In genomic region chr12:125014526-125014925, GRCh38 we compare ENCODE assay signal across 24 cellular contexts.
"Had no signal": no experiment of that assay in that cellular context is flagged by ENCODE, and none has a peak within 500 bp of the region (broad histone marks: within the 10 kb centered on the region; RNA-seq: fewer than 3 reads in every experiment).

No MANE protein-coding gene starts in this region.

- H3K4me1 Mint-ChIP-seq: activated naive CD4-positive, alpha-beta T cell treated with anti-CD3 and anti-CD28 coated beads, Interleukin-2, amount 50 U/mL, for 24 hours; endodermal cell; stimulated activated naive CD8-positive, alpha-beta T cell treated with anti-CD3 and anti-CD28 coated beads, Interleukin-15, amount 100 ng/mL, for 72 hours had no signal

- H3K27me3 ChIP-seq: esophagus squamous epithelium, gastroesophageal sphincter, heart left ventricle, tibial nerve had no signal

- H3K9me3 ChIP-seq: esophagus squamous epithelium, gastroesophageal sphincter, heart left ventricle, tibial nerve had no signal

- H3K27ac ChIP-seq: coronary artery, esophagus squamous epithelium, gastroesophageal sphincter, heart left ventricle, tibial nerve had no signal

- H3K4me3 ChIP-seq: coronary artery, esophagus squamous epithelium, gastroesophageal sphincter, heart left ventricle, tibial nerve had no signal

- H3K4me3 Mint-ChIP-seq: activated CD8-positive, alpha-beta T cell treated with anti-CD3 and anti-CD28 coated beads, Interleukin-2, amount 10 ng/mL, durations not matched to agents 7 days and 5 days; activated naive CD4-positive, alpha-beta T cell treated with anti-CD3 and anti-CD28 coated beads, Interleukin-2, amount 50 U/mL, for 24 hours; brain; endodermal cell; natural killer cell treated with Interleukin-12 subunit alpha and Interleukin-12 subunit beta and Interleukin-15 and Interleukin-18, amount 100 ng/mL, for 72 hours; stimulated activated naive CD8-positive, alpha-beta T cell treated with anti-CD3 and anti-CD28 coated beads, Interleukin-15, amount 100 ng/mL, for 72 hours; T-helper 2 cell treated with Interferon-gamma antibody and Interleukin-4, amounts not matched to agents 5 μg/mL and 100 μg/mL, for 36 hours had no signal

- H3K4me1 ChIP-seq: esophagus squamous epithelium, gastroesophageal sphincter, heart left ventricle, tibial nerve had no signal

- DNase-seq: activated CD4-positive, alpha-beta T cell treated with anti-CD3 and anti-CD28 coated beads for 1 hour; activated CD4-positive, alpha-beta T cell treated with anti-CD3 and anti-CD28 coated beads, Interleukin-2, amount 50 U/mL, for 1 hour; activated CD8-positive, alpha-beta T cell treated with anti-CD3 and anti-CD28 coated beads, Interleukin-2, amount 10 ng/mL, durations not matched to agents 7 days and 5 days; activated gamma-delta T cell treated with Interleukin-2 at 50 U/mL for 16 hours; anterior cingulate cortex; central memory CD4-positive, alpha-beta T cell; esophagus squamous epithelium; heart left ventricle; midbrain; right cardiac atrium; stimulated activated CD4-positive, alpha-beta T cell treated with anti-CD3 and anti-CD28 coated beads, Interleukin-12 subunit alpha, Interleukin-12 subunit beta, amount 100 ng/mL, for 4 hours; stimulated activated CD4-positive, alpha-beta T cell treated with anti-CD3 and anti-CD28 coated beads, Interleukin-4, amount 100 ng/mL, for 4 hours; stimulated activated naive CD8-positive, alpha-beta T cell treated with anti-CD3 and anti-CD28 coated beads, Interleukin-15, amount 100 ng/mL, for 72 hours had no signal

- H3K9me3 Mint-ChIP-seq: activated naive CD4-positive, alpha-beta T cell treated with anti-CD3 and anti-CD28 coated beads, Interleukin-2, amount 50 U/mL, for 24 hours; brain; endodermal cell; natural killer cell treated with Interleukin-12 subunit alpha and Interleukin-12 subunit beta and Interleukin-15 and Interleukin-18, amount 100 ng/mL, for 72 hours; stimulated activated naive CD8-positive, alpha-beta T cell treated with anti-CD3 and anti-CD28 coated beads, Interleukin-15, amount 100 ng/mL, for 72 hours; T-helper 2 cell treated with Interferon-gamma antibody and Interleukin-4, amounts not matched to agents 5 μg/mL and 100 μg/mL, for 36 hours had no signal

- H3K27ac Mint-ChIP-seq: activated CD8-positive, alpha-beta T cell treated with anti-CD3 and anti-CD28 coated beads, Interleukin-2, amount 10 ng/mL, durations not matched to agents 7 days and 5 days; activated naive CD4-positive, alpha-beta T cell treated with anti-CD3 and anti-CD28 coated beads, Interleukin-2, amount 50 U/mL, for 24 hours; natural killer cell treated with Interleukin-12 subunit alpha and Interleukin-12 subunit beta and Interleukin-15 and Interleukin-18, amount 100 ng/mL, for 72 hours; T-helper 2 cell treated with Interferon-gamma antibody and Interleukin-4, amounts not matched to agents 5 μg/mL and 100 μg/mL, for 36 hours had no signal

- H3K27me3 Mint-ChIP-seq: activated naive CD4-positive, alpha-beta T cell treated with anti-CD3 and anti-CD28 coated beads, Interleukin-2, amount 50 U/mL, for 24 hours; natural killer cell treated with Interleukin-12 subunit alpha and Interleukin-12 subunit beta and Interleukin-15 and Interleukin-18, amount 100 ng/mL, for 72 hours; stimulated activated naive CD8-positive, alpha-beta T cell treated with anti-CD3 and anti-CD28 coated beads, Interleukin-15, amount 100 ng/mL, for 72 hours had no signal

- ATAC-seq: activated CD8-positive, alpha-beta T cell treated with anti-CD3 and anti-CD28 coated beads, Interleukin-2, amount 10 ng/mL, durations not matched to agents 7 days and 5 days; gastroesophageal sphincter; heart left ventricle; right cardiac atrium; stimulated activated naive CD8-positive, alpha-beta T cell treated with anti-CD3 and anti-CD28 coated beads, Interleukin-15, amount 100 ng/mL, for 72 hours had no signal

- FAIRE-seq: islet of Langerhans, TTC549, urothelium cell line had no signal
